ENCODE assay signal across 9 cellular contexts in the genomic region with DNA sequence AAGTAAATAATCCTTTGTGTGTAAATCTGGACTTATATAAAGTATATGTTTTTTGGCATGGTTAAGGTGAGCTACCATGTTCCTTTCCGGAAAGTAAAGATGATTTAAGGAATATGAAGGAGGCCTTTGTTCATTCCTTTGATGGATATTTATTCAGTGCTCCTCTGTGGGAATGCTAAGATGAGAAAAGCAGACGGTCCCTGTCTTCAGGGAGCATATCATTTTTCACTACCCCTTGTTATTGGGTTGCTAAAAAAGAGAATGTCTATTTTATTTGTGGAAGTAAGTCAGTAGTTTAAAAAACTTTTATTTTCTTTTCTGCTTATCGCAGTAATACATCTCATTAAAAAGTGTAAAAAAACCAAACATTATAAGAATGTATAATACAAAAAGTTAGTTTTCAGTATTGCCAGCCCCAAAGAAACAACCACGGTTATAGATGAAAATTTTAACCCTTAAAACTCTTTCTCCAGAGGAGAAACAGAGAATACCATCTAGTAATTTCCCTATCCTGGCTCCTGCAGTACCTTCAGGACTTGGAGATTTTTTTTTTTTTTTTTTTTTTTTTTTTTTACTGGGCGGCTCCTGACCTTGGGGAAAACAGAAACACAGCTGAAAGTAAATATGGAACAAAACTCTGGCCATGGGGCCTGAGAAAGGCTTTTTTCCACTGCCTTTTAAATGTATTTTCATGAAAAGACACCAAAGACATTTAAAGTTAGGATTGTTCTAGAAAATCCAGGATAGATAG. TPM values are rescaled to one million over a fixed set of nuclear protein-coding genes. Genes with fewer than 3 reads are reported as not detected.
DNase-seq lines count a peak whose midpoint lies in the region; ATAC-seq and TF ChIP-seq lines count a peak whose summit lies in the region.
"Had no signal": no experiment of that assay in that cellular context is flagged by ENCODE, and none has a peak within 500 bp of the region (broad histone marks: within the 10 kb centered on the region; RNA-seq: fewer than 3 reads in every experiment).

No MANE protein-coding gene starts in this region.

- H3K4me1 Mint-ChIP-seq in natural killer cell treated with Interleukin-12 subunit alpha and Interleukin-12 subunit beta and Interleukin-15 and Interleukin-18, amount 100 ng/mL, for 72 hours (ENCODE audit: low read depth in 2 of 2): peaks cover 3 to 8% of the 10 kb centered on the region in 2 donors

- ATAC-seq in natural killer cell treated with Interleukin-12 subunit alpha and Interleukin-12 subunit beta and Interleukin-15 and Interleukin-18, amount 100 ng/mL, for 72 hours: no peak
- ATAC-seq in GM18517 (IDR thresholded peaks at IDR 0.05; ENCODE audit: unreplicated experiment): no peak
- no peak for ATAC-seq in GM18858 (IDR thresholded peaks at IDR 0.05; ENCODE audit: unreplicated experiment)

- DNase-seq in BJ (ENCODE audit: low read depth): no peak
- no peak for DNase-seq in natural killer cell treated with Interleukin-12 subunit alpha and Interleukin-12 subunit beta and Interleukin-15 and Interleukin-18, amount 100 ng/mL, for 72 hours (ENCODE audit: low spot score)
- no peak for DNase-seq in neuronal stem cell (ENCODE audit: low spot score)
- DNase-seq in NCI-H526 (lab: John Stamatoyannopoulos, UW): no peak
- DNase-seq: cortex of kidney had no signal

- no peaks in the 10 kb centered on the region for H4K20me1 ChIP-seq in KMS-11 (ENCODE audit: insufficient read depth)

- no peak for TF ChIP-seq CTCF in BJ (IDR thresholded peaks at IDR 0.05; ENCODE audit: insufficient read depth, low read depth, low read length)
- TF ChIP-seq CTCF in KMS-11 (conservative IDR thresholded peaks at IDR 0.05; ENCODE audit: low read depth, low read length): no peak

- no peak overlapping the region for H2BK15ac ChIP-seq in neuronal stem cell (ENCODE audit: low read length)

- H2AK5ac ChIP-seq in neuronal stem cell (ENCODE audit: low read depth, low read length): no peak overlapping the region

- no peaks in the 10 kb centered on the region for H3K79me2 ChIP-seq in KMS-11 (ENCODE audit: insufficient read depth, low read depth)

- peak overlapping the region; percentile 91 for H3K4me3 Mint-ChIP-seq in natural killer cell treated with Interleukin-12 subunit alpha and Interleukin-12 subunit beta and Interleukin-15 and Interleukin-18, amount 100 ng/mL, for 72 hours

- no peaks in the 10 kb centered on the region for H3K27me3 Mint-ChIP-seq in natural killer cell treated with Interleukin-12 subunit alpha and Interleukin-12 subunit beta and Interleukin-15 and Interleukin-18, amount 100 ng/mL, for 72 hours

- POLR2A ChIA-PET in BJ (lab: Charles Lee): no interaction called here

- no peak overlapping the region for H2BK120ac ChIP-seq in neuronal stem cell (ENCODE audit: low read depth, low read length)

- H3K27me3 ChIP-seq in BJ (ENCODE audit: control insufficient read depth, insufficient read depth, low read length) (no peaks in the 10 kb centered on the region), KMS-11 (ENCODE audit: insufficient read depth, low read depth) (no peaks in the 10 kb centered on the region), duodenal mucosa (ENCODE audit: control insufficient read depth in 1 of 2, insufficient read depth in 2 of 2, low read length in 2 of 2) (no peaks in the 10 kb centered on the region), neuronal stem cell (ENCODE audit: control insufficient read depth in 3 of 3, insufficient read depth in 3 of 3, low read depth in 1 of 3, low read length in 3 of 3) (no peaks in the 10 kb centered on the region)

- H2BK5ac ChIP-seq in neuronal stem cell (ENCODE audit: low read length): no peak overlapping the region

- peak overlapping the region; percentile 81 to 98 for H3K27ac Mint-ChIP-seq in natural killer cell treated with Interleukin-12 subunit alpha and Interleukin-12 subunit beta and Interleukin-15 and Interleukin-18, amount 100 ng/mL, for 72 hours

- no peak overlapping the region for H2BK12ac ChIP-seq in neuronal stem cell (ENCODE audit: low read length)

- H3K4me3 ChIP-seq in BJ (ENCODE audit: low read depth, low read length) (peak overlapping the region; percentile 29), KMS-11 (IDR thresholded peaks at IDR 0.05; ENCODE audit: insufficient read depth, low read depth, low read length) (peak overlapping the region; percentile 65), duodenal mucosa (ENCODE audit: low read depth in 1 of 2, low read length in 2 of 2) (peak overlapping the region; percentile 50 to 53), neuronal stem cell (ENCODE audit: low read length in 2 of 2) (no peak overlapping the region)

- H3K4me2 ChIP-seq in KMS-11 (peak overlapping the region; percentile 91), neuronal stem cell (ENCODE audit: insufficient read depth, low read length, poor library complexity, severe bottlenecking) (no peak overlapping the region)

- H3K9me3 ChIP-seq in duodenal mucosa (ENCODE audit: control insufficient read depth in 1 of 2, low read length in 2 of 2) (no peaks in the 10 kb centered on the region), neuronal stem cell (replicated peaks in 1 of 2; ENCODE audit: control insufficient read depth in 2 of 2, insufficient read depth in 1 of 2, low read depth in 1 of 2, low read length in 2 of 2) (peaks cover 0 to 4% of the 10 kb centered on the region in 2 donors)

- no peaks in the 10 kb centered on the region for H3K79me1 ChIP-seq in neuronal stem cell (ENCODE audit: low read depth, low read length)

- peak overlapping the region; percentile 68 for H3K27ac ChIP-seq in KMS-11
- peak overlapping the region; percentile 84 for H3K27ac ChIP-seq in duodenal mucosa (ENCODE audit: low read depth, low read length)
- H3K27ac ChIP-seq in neuronal stem cell (replicated peaks; ENCODE audit: low read length): no peak overlapping the region

- no peak overlapping the region for H3K18ac ChIP-seq in neuronal stem cell (ENCODE audit: low read length)

- no peaks in the 10 kb centered on the region for H3K9me3 Mint-ChIP-seq in natural killer cell treated with Interleukin-12 subunit alpha and Interleukin-12 subunit beta and Interleukin-15 and Interleukin-18, amount 100 ng/mL, for 72 hours

- CTCF ChIA-PET in BJ (lab: Yijun Ruan, JAX): interaction anchor here (0.6 to 1.7 kb wide), 3 partner anchors 9 to 42 kb away, joined by 4 to 6 read pairs (median 4); no protein-coding TSS in a partner anchor

- H3K36me3 Mint-ChIP-seq in natural killer cell treated with Interleukin-12 subunit alpha and Interleukin-12 subunit beta and Interleukin-15 and Interleukin-18, amount 100 ng/mL, for 72 hours: no peaks in the 10 kb centered on the region

- H3K36me3 ChIP-seq in BJ (ENCODE audit: control insufficient read depth, insufficient read depth, low read length) (no peaks in the 10 kb centered on the region), KMS-11 (ENCODE audit: insufficient read depth) (no peaks in the 10 kb centered on the region), duodenal mucosa (ENCODE audit: control insufficient read depth in 1 of 2, insufficient read depth in 2 of 2, low read length in 2 of 2) (no peaks in the 10 kb centered on the region), neuronal stem cell (replicated peaks in 1 of 2; ENCODE audit: control insufficient read depth in 2 of 2, insufficient read depth in 2 of 2, low read length in 2 of 2) (no peaks in the 10 kb centered on the region)

- no peak overlapping the region for H3K14ac ChIP-seq in neuronal stem cell (ENCODE audit: low read length)

- H3K4ac ChIP-seq in neuronal stem cell (ENCODE audit: low read length): no peak overlapping the region

- no CpG with 5 or more reads among the region's 5 CpGs for WGBS in neuronal stem cell (ENCODE audit: extremely low coverage in 2 of 2, insufficient read length in 2 of 2, insufficient replicate concordance in 1 of 2), 2 donors

- H2AFZ ChIP-seq in KMS-11 (ENCODE audit: low read depth): peak overlapping the region; percentile 83; the same call in 1 of the 2 replicates
- H2AFZ ChIP-seq in neuronal stem cell (ENCODE audit: low read length): no peak overlapping the region

- peaks cover 7% of the 10 kb centered on the region for H3K4me1 ChIP-seq in KMS-11 (ENCODE audit: low read depth, poor library complexity, severe bottlenecking)
- H3K4me1 ChIP-seq in duodenal mucosa (ENCODE audit: control insufficient read depth in 1 of 2, insufficient read depth in 2 of 2, low read length in 2 of 2): peaks cover 20 to 34% of the 10 kb centered on the region in 2 donors
- H3K4me1 ChIP-seq in neuronal stem cell (ENCODE audit: control insufficient read depth in 2 of 2, insufficient read depth in 1 of 2, low read depth in 1 of 2, low read length in 2 of 2): peaks cover 0 to 1% of the 10 kb centered on the region in 2 donors

- H3K9ac ChIP-seq in KMS-11 (peak overlapping the region; percentile 71), duodenal mucosa (ENCODE audit: low read depth in 1 of 2, low read length in 2 of 2) (peak overlapping the region; percentile 40 to 81), neuronal stem cell (ENCODE audit: low read depth, low read length, poor library complexity) (no peak overlapping the region)

- H3K23ac ChIP-seq in neuronal stem cell (ENCODE audit: low read depth, low read length, poor library complexity): no peak overlapping the region

- H4K91ac ChIP-seq in neuronal stem cell (ENCODE audit: low read depth, low read length, poor library complexity): no peak overlapping the region

- no peak overlapping the region for H4K8ac ChIP-seq in neuronal stem cell (ENCODE audit: low read depth, low read length)

RNA-seq across cellular contexts. Expression of a gene that starts 35.3 kb away (rescaled TPM):
- 169 and 217 TPM in 2 replicates for polyA plus RNA-seq in BJ (2011; rRNA removed)
- 83.0 and 105 TPM in 2 replicates for polyA minus RNA-seq in BJ (2011; rRNA and poly(A)+ RNA removed)
- under 1 TPM in 1 of 2 donors, not detected in 1; 0.50 TPM for total RNA-seq in natural killer cell treated with Interleukin-12 subunit alpha and Interleukin-12 subunit beta and Interleukin-15 and Interleukin-18, amount 100 ng/mL, for 72 hours
- 462 TPM for polyA plus RNA-seq in neuronal stem cell (2013, experiment 1 of 2)
- 462 TPM for polyA plus RNA-seq in neuronal stem cell (2013, experiment 2 of 2)

Comparison
In these comparisons a context has a peak if more than half of its experiments do, and no peak if none do; other contexts are left out.
1. H3K4me3 ChIP-seq: peak in BJ (single experiment), KMS-11 (single experiment) and duodenal mucosa (2 of 2); none in neuronal stem cell (0 of 2).